Comparison of ENCODE assay signal across 17 cellular contexts in genomic region chr7:5550831-5551230, GRCh38.
"Had no signal": no experiment of that assay in that cellular context is flagged by ENCODE, and none has a peak within 500 bp of the region (broad histone marks: within the 10 kb centered on the region; RNA-seq: fewer than 3 reads in every experiment).

No MANE protein-coding gene starts in this region.

- H3K4me3 ChIP-seq: cardiac muscle cell, heart left ventricle, pancreas, thyroid gland, vagina had no signal

- H3K27ac ChIP-seq: cardiac muscle cell, heart left ventricle, pancreas, thyroid gland, vagina had no signal

- FAIRE-seq: astrocyte, colon, islet of Langerhans, pancreas had no signal

- H3K27me3 ChIP-seq: cardiac muscle cell, heart left ventricle, pancreas, thyroid gland, vagina had no signal

- H3K36me3 Mint-ChIP-seq: activated CD4-positive, alpha-beta memory T cell treated with anti-CD3 and anti-CD28 coated beads for 36 hours had no signal

- DNase-seq: activated CD4-positive, alpha-beta memory T cell treated with anti-CD3 and anti-CD28 coated beads for 36 hours; activated CD4-positive, alpha-beta T cell treated with anti-CD3 and anti-CD28 coated beads for 1 hour; activated naive CD8-positive, alpha-beta T cell treated with anti-CD3 and anti-CD28 coated beads, Interleukin-2, amount 50 U/mL, for 24 hours; activated T-cell treated with anti-CD3 and anti-CD28 coated beads, Interleukin-2, amount 50 U/mL, for 4 hours; foreskin melanocyte; heart left ventricle; mammary epithelial cell; nephron progenitor cell; pancreas; stimulated activated CD4-positive, alpha-beta T cell treated with anti-CD3 and anti-CD28 coated beads, Interleukin-4, amount 100 ng/mL, for 4 hours; thyroid gland had no signal

- H3K4me3 Mint-ChIP-seq: activated CD4-positive, alpha-beta memory T cell treated with anti-CD3 and anti-CD28 coated beads for 36 hours; activated naive CD8-positive, alpha-beta T cell treated with anti-CD3 and anti-CD28 coated beads, Interleukin-2, amount 50 U/mL, for 24 hours; activated T-cell treated with anti-CD3 and anti-CD28 coated beads, Interleukin-2, amount 50 U/mL, for 4 hours; nephron progenitor cell had no signal

- H3K9me3 ChIP-seq: heart left ventricle, pancreas, thyroid gland, vagina had no signal

- H3K36me3 ChIP-seq: cardiac muscle cell, heart left ventricle, pancreas, thyroid gland, vagina had no signal

- H3K27me3 Mint-ChIP-seq: activated CD4-positive, alpha-beta memory T cell treated with anti-CD3 and anti-CD28 coated beads for 36 hours; activated naive CD8-positive, alpha-beta T cell treated with anti-CD3 and anti-CD28 coated beads, Interleukin-2, amount 50 U/mL, for 24 hours had no signal

- H3K27ac Mint-ChIP-seq: activated CD4-positive, alpha-beta memory T cell treated with anti-CD3 and anti-CD28 coated beads for 36 hours; activated naive CD8-positive, alpha-beta T cell treated with anti-CD3 and anti-CD28 coated beads, Interleukin-2, amount 50 U/mL, for 24 hours; nephron progenitor cell had no signal

- ATAC-seq: activated naive CD8-positive, alpha-beta T cell treated with anti-CD3 and anti-CD28 coated beads, Interleukin-2, amount 50 U/mL, for 24 hours; activated T-cell treated with anti-CD3 and anti-CD28 coated beads, Interleukin-2, amount 50 U/mL, for 4 hours; heart left ventricle; left lobe of liver; pancreas had no signal

- H3K9me3 Mint-ChIP-seq: activated CD4-positive, alpha-beta memory T cell treated with anti-CD3 and anti-CD28 coated beads for 36 hours; activated naive CD8-positive, alpha-beta T cell treated with anti-CD3 and anti-CD28 coated beads, Interleukin-2, amount 50 U/mL, for 24 hours; activated T-cell treated with anti-CD3 and anti-CD28 coated beads, Interleukin-2, amount 50 U/mL, for 4 hours; nephron progenitor cell had no signal
